ENCODE assay signal across 13 cellular contexts in genomic region chr10:89518876-89519842, GRCh38. TPM values are rescaled to one million over a fixed set of nuclear protein-coding genes. Genes with fewer than 3 reads are reported as not detected.
A peak's percentile ranks its signal among the peaks of the same experiment; 100 is the strongest.
DNase-seq lines count a peak whose midpoint lies in the region; ATAC-seq, FAIRE-seq and TF ChIP-seq lines count a peak whose summit lies in the region.
"Had no signal": no experiment of that assay in that cellular context is flagged by ENCODE, and none has a peak within 500 bp of the region (broad histone marks: within the 10 kb centered on the region; RNA-seq: fewer than 3 reads in every experiment).

No MANE protein-coding gene starts in this region.

- WGBS in body of pancreas, 2 donors: 71 to 74% methylated on average over 12 of the region's 12 CpGs
- WGBS in suprapubic skin: 60% methylated on average over 12 of the region's 12 CpGs

- TF ChIP-seq EP300 in suprapubic skin (IDR thresholded peaks at IDR 0.05): no peak

- intact Hi-C loops in body of pancreas (cut with DNase I): no loop called here
- intact Hi-C loops in left ventricle myocardium superior (cut with micrococcal nuclease): no loop called here
- intact Hi-C loops in posterior vena cava (cut with DNase I): loop anchor here in 1 of 2 donors (5.0 kb wide), 1 partner anchor 47 kb away; no protein-coding TSS in a partner anchor

- no peak for TF ChIP-seq POLR2A in body of pancreas (IDR thresholded peaks at IDR 0.05)
- TF ChIP-seq POLR2A in suprapubic skin (IDR thresholded peaks at IDR 0.05): no peak

- FAIRE-seq in urothelium cell line (lab: Jason Lieb, UNC): no peak

- H3K9me3 ChIP-seq in body of pancreas (no peaks in the 10 kb centered on the region), suprapubic skin (no peaks in the 10 kb centered on the region)

- H3K36me3 ChIP-seq in body of pancreas (replicated peaks in 1 of 2; ENCODE audit: insufficient read depth in 1 of 2, low read depth in 2 of 2): no peaks in the 10 kb centered on the region
- H3K36me3 ChIP-seq in suprapubic skin: no peaks in the 10 kb centered on the region

- H3K27me3 ChIP-seq in body of pancreas (no peaks in the 10 kb centered on the region), suprapubic skin (no peaks in the 10 kb centered on the region)

- H3K4me3 ChIP-seq in body of pancreas (no peak overlapping the region), suprapubic skin (no peak overlapping the region)

- H3K4me1 ChIP-seq in body of pancreas (peaks cover 94% of the 10 kb centered on the region), suprapubic skin (peaks cover 13% of the 10 kb centered on the region)

- TF ChIP-seq CTCF in body of pancreas (IDR thresholded peaks at IDR 0.05) (no peak), suprapubic skin (IDR thresholded peaks at IDR 0.05) (no peak)

- DNase-seq in HCEC 1CT (peak; percentile 72), body of pancreas (peak in 1 of 4 donors; percentile 31), left ventricle myocardium superior (no peak), suprapubic skin (ENCODE audit: low spot score in 2 of 2) (no peak), HK-2 (ENCODE audit: unreplicated experiment) (no peak), urothelium cell line (ENCODE audit: low spot score) (no peak), posterior vena cava (ENCODE audit: low spot score) (no peak)
- DNase-seq in activated CD4-positive, CD25-positive, alpha-beta regulatory T cell treated with anti-CD3 and anti-CD28 coated beads, Interleukin-2, amount 50 U/mL, for 72 hours: no peak
- DNase-seq: natural killer cell, NCI-H510A had no signal

- ATAC-seq in body of pancreas: no peak
- peak; percentile 67 for ATAC-seq in left ventricle myocardium superior
- ATAC-seq: HCT116; natural killer cell; stimulated activated effector memory CD8-positive, alpha-beta T cell treated with anti-CD3 and anti-CD28 coated beads, Interleukin-12 subunit alpha, Interleukin-12 subunit beta, amount 100 ng/mL, for 72 hours had no signal

- H3K27ac ChIP-seq in body of pancreas: peak overlapping the region in 3 of 4 donors; percentile 86 to 96 (median 95)
- H3K27ac ChIP-seq in suprapubic skin: peak overlapping the region; percentile 59
- H3K27ac ChIP-seq: VCaP had no signal

RNA-seq across cellular contexts. Expression of gene SLC16A12, which starts 16.2 kb away (rescaled TPM):
- 10 to 100 TPM; 19.5 to 26.7 TPM for total RNA-seq in body of pancreas
- 1.1 TPM for total RNA-seq in left ventricle myocardium superior
- total RNA-seq in suprapubic skin: 1 to 10 TPM in 2 of 4 donors, under 1 TPM in 2; 0.60 to 1.4 (median 1.0) TPM
- under 1 TPM; 0.51 to 0.57 TPM for total RNA-seq in posterior vena cava
- total RNA-seq: natural killer cell had no signal
